ENCODE assay signal across 1 cellular context in genomic region chr16:88807142-88807625, GRCh38.
TF ChIP-seq lines count a peak whose summit lies in the region.

No MANE protein-coding gene starts in this region.

TF ChIP-seq in WTC11, 78 proteins besides CTCF, POLR2A, EP300 and RAD21:
- TF ChIP-seq PRRX2 (CRISPR knock-in tag; IDR thresholded peaks at IDR 0.05) (no peak), ZMAT4 (CRISPR knock-in tag; IDR thresholded peaks at IDR 0.05) (no peak), NR1H2 (CRISPR knock-in tag; IDR thresholded peaks at IDR 0.05) (0 out of 2 replicates have a peak, but pooled peaks have one; percentile 33)
- TF ChIP-seq, protein P1, sequence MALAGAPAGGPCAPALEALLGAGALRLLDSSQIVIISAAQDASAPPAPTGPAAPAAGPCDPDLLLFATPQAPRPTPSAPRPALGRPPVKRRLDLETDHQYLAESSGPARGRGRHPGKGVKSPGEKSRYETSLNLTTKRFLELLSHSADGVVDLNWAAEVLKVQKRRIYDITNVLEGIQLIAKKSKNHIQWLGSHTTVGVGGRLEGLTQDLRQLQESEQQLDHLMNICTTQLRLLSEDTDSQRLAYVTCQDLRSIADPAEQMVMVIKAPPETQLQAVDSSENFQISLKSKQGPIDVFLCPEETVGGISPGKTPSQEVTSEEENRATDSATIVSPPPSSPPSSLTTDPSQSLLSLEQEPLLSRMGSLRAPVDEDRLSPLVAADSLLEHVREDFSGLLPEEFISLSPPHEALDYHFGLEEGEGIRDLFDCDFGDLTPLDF (CRISPR knock-in tag; IDR thresholded peaks at IDR 0.05): no peak
